Comparison of ENCODE assay signal across 31 cellular contexts in the genomic region with DNA sequence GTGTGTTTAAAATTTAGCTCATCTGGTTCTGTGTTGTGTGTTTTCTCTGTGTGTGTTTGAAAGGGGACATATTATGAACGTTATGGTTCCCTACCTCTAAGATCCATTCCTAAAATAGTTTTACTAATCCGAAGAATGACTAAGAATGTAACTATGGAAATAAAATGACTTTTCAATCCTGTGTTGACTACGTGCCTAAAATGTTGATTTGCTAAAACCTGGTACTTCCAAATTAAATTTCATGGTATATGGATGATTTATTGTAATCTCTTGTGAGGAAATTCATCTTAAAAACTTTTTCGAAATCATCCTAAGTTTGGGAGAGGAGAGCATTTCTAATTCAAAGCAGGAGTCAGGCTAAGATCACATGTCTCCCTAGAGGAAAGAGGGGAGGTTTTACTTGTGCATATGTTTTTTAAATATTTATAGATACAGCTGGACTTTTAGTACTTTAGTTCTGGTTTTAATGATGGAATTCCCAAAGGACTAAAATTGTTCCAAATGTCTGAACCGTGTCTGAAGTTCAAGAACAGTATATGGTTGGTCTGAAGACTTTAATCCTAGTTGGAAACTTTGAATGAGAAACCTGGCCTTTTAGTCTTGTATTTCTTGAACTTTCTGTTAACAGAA.
A peak's percentile ranks its signal among the peaks of the same experiment; 100 is the strongest.
DNase-seq lines count a peak whose midpoint lies in the region; TF ChIP-seq lines count a peak whose summit lies in the region.
"Had no signal": no experiment of that assay in that cellular context is flagged by ENCODE, and none has a peak within 500 bp of the region (broad histone marks: within the 10 kb centered on the region; RNA-seq: fewer than 3 reads in every experiment).

No MANE protein-coding gene starts in this region.

- H3K9me3 Mint-ChIP-seq in osteocyte (ENCODE audit: unreplicated experiment), result peaks cover 3% of the 10 kb centered on the region
- H3K9me3 Mint-ChIP-seq in activated naive CD8-positive, alpha-beta T cell treated with anti-CD3 and anti-CD28 coated beads for 36 hours, result peaks cover 2% of the 10 kb centered on the region
- H3K9me3 Mint-ChIP-seq: central memory CD8-positive, alpha-beta T cell; memory B cell; WTC11 had no signal

- peak overlapping the region; percentile 30 for H3K4me3 Mint-ChIP-seq in osteocyte (ENCODE audit: unreplicated experiment)
- H3K4me3 Mint-ChIP-seq in activated naive CD8-positive, alpha-beta T cell treated with anti-CD3 and anti-CD28 coated beads for 36 hours, result no peak overlapping the region
- H3K4me3 Mint-ChIP-seq: activated T-cell treated with anti-CD3 and anti-CD28 coated beads, Interleukin-2, amount 50 U/mL, for 4 hours; CD4-positive, CD25-positive, alpha-beta regulatory T cell; central memory CD8-positive, alpha-beta T cell; HFFc6; memory B cell; neural crest cell; stimulated activated naive CD8-positive, alpha-beta T cell treated with anti-CD3 and anti-CD28 coated beads, Interleukin-15, amount 100 ng/mL, for 72 hours; WTC11 had no signal

- peaks cover 25% of the 10 kb centered on the region for H3K4me1 Mint-ChIP-seq in osteocyte (ENCODE audit: unreplicated experiment)
- H3K4me1 Mint-ChIP-seq in activated naive CD8-positive, alpha-beta T cell treated with anti-CD3 and anti-CD28 coated beads for 36 hours, result no peaks in the 10 kb centered on the region
- H3K4me1 Mint-ChIP-seq: CD4-positive, CD25-positive, alpha-beta regulatory T cell; central memory CD8-positive, alpha-beta T cell; neural crest cell; stimulated activated naive CD8-positive, alpha-beta T cell treated with anti-CD3 and anti-CD28 coated beads, Interleukin-15, amount 100 ng/mL, for 72 hours; WTC11 had no signal

- H3K4me3 ChIP-seq in AG09309 (ENCODE audit: control insufficient read depth, low read depth, low read length), result no peak overlapping the region
- H3K4me3 ChIP-seq: esophagus muscularis mucosa, right lobe of liver, thoracic aorta, vagina had no signal

- no peak for TF ChIP-seq CTCF in AG09309 (IDR thresholded peaks at IDR 0.05; ENCODE audit: control insufficient read depth, insufficient read depth, low read depth, low read length, missing control alignments)
- no peak for TF ChIP-seq CTCF in osteocyte (IDR thresholded peaks at IDR 0.05)

- peaks cover 9% of the 10 kb centered on the region for H3K36me3 Mint-ChIP-seq in osteocyte (ENCODE audit: unreplicated experiment)
- no peaks in the 10 kb centered on the region for H3K36me3 Mint-ChIP-seq in activated naive CD8-positive, alpha-beta T cell treated with anti-CD3 and anti-CD28 coated beads for 36 hours
- H3K36me3 Mint-ChIP-seq: CD4-positive, CD25-positive, alpha-beta regulatory T cell; WTC11 had no signal

- peak; percentile 16 for DNase-seq in AG09309 (ENCODE audit: low read depth)
- DNase-seq in LHCN-M2 (ENCODE audit: low read depth), result peak; percentile 45
- peak; percentile 75 for DNase-seq in fibroblast of gingiva (ENCODE audit: low read depth)
- DNase-seq in osteocyte (ENCODE audit: extremely low spot score, unreplicated experiment), result no peak
- DNase-seq in ureter (ENCODE audit: low spot score), result no peak
- DNase-seq in activated naive CD8-positive, alpha-beta T cell treated with anti-CD3 and anti-CD28 coated beads for 36 hours, result no peak
- DNase-seq in activated CD4-positive, alpha-beta T cell treated with anti-CD3 and anti-CD28 coated beads for 48 hours, result no peak
- DNase-seq: activated CD4-positive, alpha-beta T cell treated with anti-CD3 and anti-CD28 coated beads, Interleukin-2, amount 50 U/mL, for 1 hour; activated gamma-delta T cell treated with Interleukin-2 at 50 U/mL for 16 hours; activated T-cell treated with anti-CD3 and anti-CD28 coated beads, Interleukin-2, amount 50 U/mL, for 4 hours; CD4-positive, CD25-positive, alpha-beta regulatory T cell; DND-41; HFFc6; hypothalamus; left colon; NCI-H1092; NCI-H1694 treated with DMSO at 0.1 percent for 48 hours; NCI-H2171; NCI-H510A; right lobe of liver; RPMI8226; stimulated activated CD4-positive, alpha-beta T cell treated with anti-CD3 and anti-CD28 coated beads, Interleukin-12 subunit alpha, Interleukin-12 subunit beta, amount 100 ng/mL, for 4 hours; stimulated activated CD4-positive, alpha-beta T cell treated with anti-CD3 and anti-CD28 coated beads, Interleukin-2, amount 100 ng/mL, for 48 hours; stimulated activated naive CD8-positive, alpha-beta T cell treated with anti-CD3 and anti-CD28 coated beads, Interleukin-15, amount 100 ng/mL, for 72 hours had no signal

- no peaks in the 10 kb centered on the region for H3K27me3 Mint-ChIP-seq in osteocyte (ENCODE audit: unreplicated experiment)
- H3K27me3 Mint-ChIP-seq in activated naive CD8-positive, alpha-beta T cell treated with anti-CD3 and anti-CD28 coated beads for 36 hours, result no peaks in the 10 kb centered on the region
- H3K27me3 Mint-ChIP-seq: CD4-positive, CD25-positive, alpha-beta regulatory T cell; central memory CD8-positive, alpha-beta T cell; memory B cell; stimulated activated naive CD8-positive, alpha-beta T cell treated with anti-CD3 and anti-CD28 coated beads, Interleukin-15, amount 100 ng/mL, for 72 hours had no signal

- peak overlapping the region; percentile 59 for H3K27ac Mint-ChIP-seq in osteocyte (ENCODE audit: unreplicated experiment)
- H3K27ac Mint-ChIP-seq in activated naive CD8-positive, alpha-beta T cell treated with anti-CD3 and anti-CD28 coated beads for 36 hours, result no peak overlapping the region
- H3K27ac Mint-ChIP-seq: CD4-positive, CD25-positive, alpha-beta regulatory T cell; HFFc6; memory B cell; WTC11 had no signal

Comparison
In these comparisons a context has a peak if more than half of its experiments do, and no peak if none do; other contexts are left out.
1. DNase-seq: peak in AG09309 (single experiment), LHCN-M2 (single experiment) and fibroblast of gingiva (single experiment); none in osteocyte (single experiment), ureter (single experiment), activated naive CD8-positive, alpha-beta T cell treated with anti-CD3 and anti-CD28 coated beads for 36 hours (single experiment) and activated CD4-positive, alpha-beta T cell treated with anti-CD3 and anti-CD28 coated beads for 48 hours (single experiment).